Comparison of ENCODE assay signal across 9 cellular contexts in the genomic region with DNA sequence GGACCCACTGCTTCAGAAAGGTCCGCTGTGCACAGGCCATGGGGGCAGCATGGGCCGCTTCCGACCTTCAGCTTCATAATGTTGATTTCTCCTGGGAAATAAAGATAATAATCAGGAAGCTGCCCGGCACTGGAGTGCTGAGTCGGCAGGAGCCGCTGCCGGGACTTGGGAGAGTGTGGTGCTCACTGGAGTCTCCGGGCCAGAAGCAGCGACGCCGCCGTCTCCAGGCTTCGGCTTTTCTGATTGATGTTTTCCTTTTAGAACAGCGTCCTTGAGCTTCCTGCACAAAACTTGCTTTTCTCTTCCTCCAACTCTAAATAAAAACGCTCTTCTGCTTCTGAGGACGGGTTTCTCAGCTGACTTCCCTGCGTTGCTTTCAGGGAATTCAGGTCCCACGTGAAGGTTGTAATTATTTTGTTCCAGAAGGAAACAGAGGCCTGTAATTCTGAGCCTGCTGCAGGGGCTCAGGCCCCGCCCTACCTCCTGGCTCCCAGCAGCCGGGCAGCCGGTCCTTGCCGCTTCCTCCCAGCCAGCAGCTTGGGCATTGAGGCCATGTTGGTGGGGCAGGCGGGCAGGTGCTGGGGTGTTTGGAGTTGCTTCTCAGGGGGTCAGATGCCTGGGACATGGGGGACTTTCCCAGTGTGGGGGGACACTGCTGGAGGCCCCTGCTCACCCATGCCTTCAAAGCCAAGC. TPM values are rescaled to one million over a fixed set of nuclear protein-coding genes. Genes with fewer than 3 reads are reported as not detected.
DNase-seq lines count a peak whose midpoint lies in the region; ATAC-seq and FAIRE-seq lines count a peak whose summit lies in the region.
"Had no signal": no experiment of that assay in that cellular context is flagged by ENCODE, and none has a peak within 500 bp of the region (broad histone marks: within the 10 kb centered on the region; RNA-seq: fewer than 3 reads in every experiment).

No MANE protein-coding gene starts in this region.

- H3K36me3 ChIP-seq in H7 (replicated peaks; ENCODE audit: control insufficient read depth, insufficient read depth, low read length) (no peaks in the 10 kb centered on the region), small intestine (ENCODE audit: control insufficient read depth in 2 of 2, insufficient read depth in 2 of 2, low read length in 2 of 2) (no peaks in the 10 kb centered on the region), aorta (ENCODE audit: control insufficient read depth in 1 of 2, insufficient read depth in 2 of 2, low read length in 1 of 2) (no peaks in the 10 kb centered on the region)

- no peak for ATAC-seq in aorta (ENCODE audit: low FRiP score)
- no peak for ATAC-seq in GM18498 (IDR thresholded peaks at IDR 0.05; ENCODE audit: unreplicated experiment)

- H3K27ac ChIP-seq in caudate nucleus (ENCODE audit: low read depth, low read length) (peak overlapping the region; percentile 69), small intestine (ENCODE audit: low read depth in 1 of 2, low read length in 1 of 2) (peak overlapping the region in 1 of 2 donors; percentile 69), aorta (ENCODE audit: low read depth in 1 of 2, low read length in 2 of 2) (no peak overlapping the region)

- H3K9me3 ChIP-seq in small intestine (ENCODE audit: control insufficient read depth, low read depth) = no peaks in the 10 kb centered on the region
- no peaks in the 10 kb centered on the region for H3K9me3 ChIP-seq in aorta (ENCODE audit: control insufficient read depth, low read length)

- no peak for FAIRE-seq in small intestine (lab: Jason Lieb, UNC)

- H3K4me3 ChIP-seq in H7 (ENCODE audit: insufficient read depth, low read depth, low read length) = no peak overlapping the region
- no peak overlapping the region for H3K4me3 ChIP-seq in small intestine (ENCODE audit: low read depth in 1 of 2, low read length in 2 of 2)
- H3K4me3 ChIP-seq in aorta (ENCODE audit: low read length in 2 of 2) = no peak overlapping the region

- DNase-seq in H7 = peak; percentile 80
- DNase-seq in caudate nucleus (lab: John Stamatoyannopoulos, UW) = peak in 2 of 61 donors; percentile 36 to 47
- DNase-seq in kidney tubule cell (ENCODE audit: low spot score) = peak; percentile 37
- peak; percentile 50 for DNase-seq in small intestine
- no peak for DNase-seq in activated naive CD4-positive, alpha-beta T cell treated with Interleukin-2 at 50 U/mL for 16 hours
- DNase-seq in aorta = no peak
- no peak for DNase-seq in SKM-1 treated with dmso at 0.1 percent for 144 hours (lab: John Stamatoyannopoulos, UW; ENCODE audit: unreplicated experiment)
- DNase-seq: activated effector memory CD4-positive, alpha-beta T cell treated with anti-CD3 and anti-CD28 coated beads, Interleukin-2, amount 50 U/mL, for 16 hours had no signal

- H3K27me3 ChIP-seq in H7 (ENCODE audit: control insufficient read depth, insufficient read depth, low read length) = no peaks in the 10 kb centered on the region
- H3K27me3 ChIP-seq in small intestine (ENCODE audit: control insufficient read depth in 2 of 2, insufficient read depth in 2 of 2, low read length in 2 of 2) = no peaks in the 10 kb centered on the region
- H3K27me3 ChIP-seq in aorta (ENCODE audit: control insufficient read depth in 1 of 2, insufficient read depth in 2 of 2, low read length in 1 of 2) = no peaks in the 10 kb centered on the region

- H3K4me1 ChIP-seq in small intestine (ENCODE audit: control insufficient read depth in 2 of 2, insufficient read depth in 1 of 2, low read depth in 1 of 2, low read length in 1 of 2) (peaks cover 3 to 10% of the 10 kb centered on the region in 2 donors), aorta (ENCODE audit: control insufficient read depth in 1 of 2, insufficient read depth in 2 of 2, low read length in 2 of 2) (no peaks in the 10 kb centered on the region)

- intact Hi-C loops in aorta (cut with DNase I) = no loop called here

- WGBS in small intestine, 3 donors = 21 to 26% (median 26%) methylated on average over 23 of the region's 23 CpGs
- WGBS in aorta, 2 donors = 37 to 42% methylated on average over 23 of the region's 23 CpGs

RNA-seq across cellular contexts. Expression of gene PWWP2B, which starts 14.7 kb away (rescaled TPM):
- 14.3 and 15.3 TPM in 2 replicates for total RNA-seq in H7 (2014; rRNA removed; shearing (Covaris generic))
- polyA plus RNA-seq in small intestine (10 to 100 TPM in 1 of 3 donors, 1 to 10 TPM in 2; 7.0 to 14.7 (median 9.2) TPM), aorta (1 to 10 TPM; 2.0 to 3.6 TPM)
- 1 to 10 TPM; 6.8 to 8.7 TPM for total RNA-seq in aorta

Comparison
In these comparisons a context has a peak if more than half of its experiments do, and no peak if none do; other contexts are left out.
1. DNase-seq: peak in H7 (single experiment), kidney tubule cell (single experiment) and small intestine (single experiment); none in activated naive CD4-positive, alpha-beta T cell treated with Interleukin-2 at 50 U/mL for 16 hours (single experiment), aorta (0 of 2) and SKM-1 treated with dmso at 0.1 percent for 144 hours (single experiment).